ENCODE assay signal across 10 cellular contexts in the genomic region with DNA sequence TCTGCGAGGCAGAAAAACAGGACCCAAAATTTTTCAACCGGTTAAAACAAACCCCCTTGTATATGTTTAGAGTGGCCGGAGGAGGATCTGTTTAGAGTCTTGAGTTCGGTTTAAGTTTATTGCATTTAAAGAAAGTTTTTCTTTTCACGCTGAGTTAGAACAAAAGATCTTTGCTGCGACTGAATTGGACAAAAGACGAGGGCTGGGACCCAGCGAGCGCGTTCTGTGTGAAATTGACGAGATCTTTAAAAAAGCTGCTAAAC. TPM values are rescaled to one million over a fixed set of nuclear protein-coding genes. Genes with fewer than 3 reads are reported as not detected.
A peak's percentile ranks its signal among the peaks of the same experiment; 100 is the strongest.
DNase-seq lines count a peak whose midpoint lies in the region; ATAC-seq and TF ChIP-seq lines count a peak whose summit lies in the region.
"Had no signal": no experiment of that assay in that cellular context is flagged by ENCODE, and none has a peak within 500 bp of the region (broad histone marks: within the 10 kb centered on the region; RNA-seq: fewer than 3 reads in every experiment).

No MANE protein-coding gene starts in this region.

- H3K79me2 ChIP-seq in H9 (ENCODE audit: insufficient read depth, low read length) = no peaks in the 10 kb centered on the region

- no peak overlapping the region for H2BK120ac ChIP-seq in H9 (ENCODE audit: low read depth, low read length, poor library complexity, severe bottlenecking)

- no peak overlapping the region for H4K91ac ChIP-seq in H9 (ENCODE audit: insufficient read length, low read depth, low read length)

- peak overlapping the region in 1 of 3 experiments; percentile 85; a peak in 1 of 7 replicates for H3K27ac Mint-ChIP-seq in H9

- H3K27me3 ChIP-seq in H9 (ENCODE audit: insufficient read depth, low read length) (peaks cover 62% of the 10 kb centered on the region), iPS-15b (ENCODE audit: control insufficient read depth, insufficient read depth, low read length) (peaks cover 83% of the 10 kb centered on the region)

- no peak overlapping the region for H2AFZ ChIP-seq in H9 (ENCODE audit: low read length)

- no peak overlapping the region for H3K23ac ChIP-seq in H9 (ENCODE audit: insufficient read length, low read depth, low read length)

- no CpG with 5 or more reads among the region's 11 CpGs for WGBS in H9 (ENCODE audit: extremely low coverage, insufficient read length, low lambda C conversion rate)

- H4K5ac ChIP-seq in H9 (ENCODE audit: insufficient read length, low read depth, low read length) = no peak overlapping the region

- H3K4me1 ChIP-seq in H9 (ENCODE audit: insufficient read depth, low read length) (peaks cover 11% of the 10 kb centered on the region; the same call in 1 of the 2 replicates), iPS-15b (ENCODE audit: control insufficient read depth, insufficient read depth, low read length) (peaks cover 44% of the 10 kb centered on the region)

- H3K4ac ChIP-seq in H9 (ENCODE audit: low read depth, low read length) = no peak overlapping the region

- no peaks in the 10 kb centered on the region for H4K20me1 ChIP-seq in H9 (ENCODE audit: control insufficient read depth, insufficient read depth, insufficient read length)

- H3K27ac ChIP-seq in H9 (ENCODE audit: insufficient read length, low read depth, low read length) (no peak overlapping the region), angular gyrus (ENCODE audit: low read depth, low read length) (peak overlapping the region; percentile 30), skin epidermis (peak overlapping the region; percentile 52 to 95 (median 88))

- ATAC-seq in HG02840 (IDR thresholded peaks at IDR 0.05; ENCODE audit: low FRiP score, unreplicated experiment) = no peak

- no peak overlapping the region for H2BK20ac ChIP-seq in H9 (ENCODE audit: low read depth, low read length, poor library complexity, severe bottlenecking)

- H3K27me3 Mint-ChIP-seq in H9 (ENCODE audit: low read depth) = peaks cover 55% of the 10 kb centered on the region

- no peak overlapping the region for H3K18ac ChIP-seq in H9 (ENCODE audit: insufficient read length, low read depth, low read length)

- H3K9ac ChIP-seq in H9 (ENCODE audit: extremely low read depth, insufficient read length, low read length) (no peak overlapping the region), iPS-15b (ENCODE audit: low read depth, low read length) (no peak overlapping the region)

- no peak overlapping the region for H3T11ph ChIP-seq in H9 (ENCODE audit: low read length)

- no peak overlapping the region for H2BK5ac ChIP-seq in H9 (ENCODE audit: insufficient read length, low read length)

- H3K9me3 Mint-ChIP-seq in H9 = peaks cover 0 to 4% of the 10 kb centered on the region in 2 experiments; a peak in 2 of 5 replicates

- H3K23me2 ChIP-seq in H9 (ENCODE audit: insufficient read length, low read depth, low read length, poor library complexity, severe bottlenecking) = peaks cover 18% of the 10 kb centered on the region

- no peaks in the 10 kb centered on the region for H3K36me3 ChIP-seq in iPS-15b (ENCODE audit: control insufficient read depth, insufficient read depth, low read length)

- H3K56ac ChIP-seq in H9 (ENCODE audit: insufficient read length, low read depth, low read length) = no peak overlapping the region

- no peak overlapping the region for H4K8ac ChIP-seq in H9 (replicated peaks; ENCODE audit: insufficient read length, low read depth, low read length)

- H3K79me1 ChIP-seq in H9 (ENCODE audit: insufficient read depth, low read depth, low read length, poor library complexity, severe bottlenecking) = no peaks in the 10 kb centered on the region

- no peak overlapping the region for H2BK15ac ChIP-seq in H9 (ENCODE audit: low read depth, low read length)

- no peak overlapping the region for H3K14ac ChIP-seq in H9 (ENCODE audit: insufficient read depth, low read length)

- no peak overlapping the region for H2AK5ac ChIP-seq in H9 (ENCODE audit: insufficient read length, low read length)

- H3K4me3 Mint-ChIP-seq in H9 = peak overlapping the region; percentile 67 to 85

- H3K4me1 Mint-ChIP-seq in H9 = peaks cover 68 to 88% of the 10 kb centered on the region in 2 experiments

- no peak for TF ChIP-seq CTCF in H9 (conservative IDR thresholded peaks at IDR 0.05)

- no peaks in the 10 kb centered on the region; a peak in 1 of 7 replicates for H3K36me3 Mint-ChIP-seq in H9 (ENCODE audit: insufficient read depth in 1 of 3, low read depth in 3 of 3)

- H2BK12ac ChIP-seq in H9 (ENCODE audit: insufficient read length, low read depth, low read length) = no peak overlapping the region

- no peak for DNase-seq in H9
- DNase-seq in anterior cingulate cortex (lab: John Stamatoyannopoulos, UW) = no peak
- DNase-seq in effector CD4-positive, alpha-beta T cell = no peak
- DNase-seq in putamen (ENCODE audit: low spot score) = no peak
- DNase-seq: cerebellar nuclear complex, NCI-H146 had no signal

- H3K9me3 ChIP-seq in H9 (ENCODE audit: control insufficient read depth, low read depth, low read length) = no peaks in the 10 kb centered on the region
- no peaks in the 10 kb centered on the region for H3K9me3 ChIP-seq in iPS-15b (ENCODE audit: control insufficient read depth, insufficient read depth, low read length)

- peak overlapping the region; percentile 41 for H3K4me3 ChIP-seq in iPS-15b (ENCODE audit: low read depth, low read length)
- peak overlapping the region; percentile 42 to 73 (median 52) for H3K4me3 ChIP-seq in skin epidermis

- peak overlapping the region; percentile 57 for H3K4me2 ChIP-seq in H9 (ENCODE audit: insufficient read depth, insufficient read length, low read length)

RNA-seq across cellular contexts. Expression of gene NR2F2, which starts 9.8 kb away (rescaled TPM):
- total RNA-seq in H9 (2021) = 0.24 TPM in 1 of 2 replicates, not detected in the other
